In the genomic region with DNA sequence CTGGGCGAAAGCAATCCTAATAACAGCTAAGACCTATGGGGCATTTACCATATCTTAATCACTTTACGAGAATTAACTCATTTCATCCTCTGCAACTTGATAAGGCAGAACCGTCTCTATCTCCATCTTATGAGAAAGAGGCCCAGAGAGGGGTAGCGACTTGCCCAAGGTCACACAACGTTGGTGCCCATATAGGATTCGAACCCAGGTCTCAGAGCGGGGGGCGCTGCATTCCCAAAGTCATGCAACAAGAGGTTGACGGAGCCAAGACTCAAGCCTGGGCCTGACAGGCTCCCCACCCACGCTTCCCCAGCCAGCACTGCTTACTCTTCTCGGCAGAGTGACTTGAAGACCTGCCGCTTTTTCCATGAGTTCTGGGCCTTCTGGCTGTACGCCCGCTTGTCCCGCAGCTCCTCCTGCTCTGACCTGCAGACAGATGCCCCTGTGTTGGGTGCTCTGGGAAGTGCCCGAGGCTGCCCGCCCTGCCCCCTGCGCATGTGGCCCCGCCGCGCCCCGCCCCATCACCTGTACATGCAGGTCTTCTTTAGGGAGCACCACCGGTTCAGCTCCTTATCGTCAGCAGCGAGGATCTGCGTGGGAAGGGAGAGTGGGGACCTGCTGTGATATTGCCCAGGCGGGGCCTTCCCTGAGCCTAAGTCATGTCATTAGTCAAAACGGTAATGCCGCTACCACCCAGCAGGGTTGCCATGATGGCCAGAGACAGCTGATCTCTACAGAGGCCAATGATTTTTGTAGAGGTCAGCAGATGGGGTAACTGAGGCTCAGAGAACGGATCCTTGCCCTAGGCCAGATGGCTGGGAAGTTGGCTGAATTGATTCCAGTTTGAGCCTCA, we compare ENCODE assay signal across 13 cellular contexts. TPM values are rescaled to one million over a fixed set of nuclear protein-coding genes. Genes with fewer than 3 reads are reported as not detected.
DNase-seq lines count a peak whose midpoint lies in the region; ATAC-seq and TF ChIP-seq lines count a peak whose summit lies in the region.
"Had no signal": no experiment of that assay in that cellular context is flagged by ENCODE, and none has a peak within 500 bp of the region (broad histone marks: within the 10 kb centered on the region; RNA-seq: fewer than 3 reads in every experiment).

No MANE protein-coding gene starts in this region.

- BruUV-seq in HCT116 (replicated peaks; lab: Mats Ljungman, UMichigan): no TSS peak

- peak overlapping the region in 6 of 7 donors; percentile 59 to 84 (median 76) for H3K4me3 Mint-ChIP-seq in CD8-positive, alpha-beta memory T cell
- H3K4me3 Mint-ChIP-seq in activated naive CD8-positive, alpha-beta T cell treated with anti-CD3 and anti-CD28 coated beads, Interleukin-2, amount 10 ng/mL, durations not matched to agents 7 days and 5 days: peak overlapping the region; percentile 69
- H3K4me3 Mint-ChIP-seq in naive thymus-derived CD8-positive, alpha-beta T cell: peak overlapping the region in 8 of 10 donors; percentile 73 to 89 (median 80)
- H3K4me3 Mint-ChIP-seq: activated T-cell treated with anti-CD3 and anti-CD28 coated beads, Interleukin-2, amount 50 U/mL, for 4 hours; mesothelial cell of epicardium had no signal

- RAD21 ChIA-PET in HCT116 (lab: Charles Lee; ENCODE audit: low non-redundant PET in 1 of 2, low total read pairs in 2 of 2, uncharacterized antibody in 2 of 2, unreplicated experiment in 2 of 2): interaction anchor here in 1 of 2 experiments (0.6 kb wide), 1 partner anchor 308 kb away, joined by 8 read pairs; no protein-coding TSS in a partner anchor

- H3K4me1 ChIP-seq in CD8-positive, alpha-beta memory T cell (ENCODE audit: insufficient read depth, low read length): peaks cover 56% of the 10 kb centered on the region
- H3K4me1 ChIP-seq in HCT116 (ENCODE audit: control insufficient read depth in 1 of 2, insufficient read depth in 2 of 2, low read length in 2 of 2): no peaks in the 10 kb centered on the region

- peaks cover 43 to 67% (median 58%) of the 10 kb centered on the region in 3 donors for H3K4me1 Mint-ChIP-seq in CD8-positive, alpha-beta memory T cell
- H3K4me1 Mint-ChIP-seq in activated naive CD8-positive, alpha-beta T cell treated with anti-CD3 and anti-CD28 coated beads, Interleukin-2, amount 10 ng/mL, durations not matched to agents 7 days and 5 days: peaks cover 42% of the 10 kb centered on the region
- H3K4me1 Mint-ChIP-seq in naive thymus-derived CD8-positive, alpha-beta T cell: peaks cover 18 to 68% (median 54%) of the 10 kb centered on the region in 4 donors
- H3K4me1 Mint-ChIP-seq: mesothelial cell of epicardium had no signal

- no peak overlapping the region for H3K9ac ChIP-seq in HCT116 (ENCODE audit: low read length)

- no peaks in the 10 kb centered on the region for H3K9me2 ChIP-seq in HCT116 (ENCODE audit: insufficient read depth)

- no peaks in the 10 kb centered on the region for H4K20me1 ChIP-seq in HCT116 (ENCODE audit: insufficient read depth)

- H3K4me2 ChIP-seq in HCT116 (ENCODE audit: low read length): no peak overlapping the region

- H3K27ac Mint-ChIP-seq in CD8-positive, alpha-beta memory T cell: peak overlapping the region; percentile 89 to 98 (median 95)
- H3K27ac Mint-ChIP-seq in activated naive CD8-positive, alpha-beta T cell treated with anti-CD3 and anti-CD28 coated beads, Interleukin-2, amount 10 ng/mL, durations not matched to agents 7 days and 5 days: peak overlapping the region; percentile 92
- peak overlapping the region; percentile 91 to 99 (median 95) for H3K27ac Mint-ChIP-seq in naive thymus-derived CD8-positive, alpha-beta T cell
- H3K27ac Mint-ChIP-seq: mesothelial cell of epicardium had no signal

- H3K9me3 Mint-ChIP-seq in CD8-positive, alpha-beta memory T cell: no peaks in the 10 kb centered on the region
- no peaks in the 10 kb centered on the region for H3K9me3 Mint-ChIP-seq in activated naive CD8-positive, alpha-beta T cell treated with anti-CD3 and anti-CD28 coated beads, Interleukin-2, amount 10 ng/mL, durations not matched to agents 7 days and 5 days
- H3K9me3 Mint-ChIP-seq in naive thymus-derived CD8-positive, alpha-beta T cell: peaks cover 0 to 2% (median 0%) of the 10 kb centered on the region in 9 donors
- H3K9me3 Mint-ChIP-seq: activated T-cell treated with anti-CD3 and anti-CD28 coated beads, Interleukin-2, amount 50 U/mL, for 4 hours; mesothelial cell of epicardium had no signal

- H3K27me3 ChIP-seq in CD8-positive, alpha-beta memory T cell (ENCODE audit: insufficient read depth, low read length, poor library complexity, severe bottlenecking): no peaks in the 10 kb centered on the region
- no peaks in the 10 kb centered on the region for H3K27me3 ChIP-seq in HCT116 (ENCODE audit: insufficient read depth, low read length)

- no peaks in the 10 kb centered on the region for H3K9me3 ChIP-seq in CD8-positive, alpha-beta memory T cell (ENCODE audit: low read length)
- H3K9me3 ChIP-seq in HCT116 (ENCODE audit: control insufficient read depth in 1 of 2, insufficient read depth in 1 of 2, low read depth in 1 of 2, low read length in 2 of 2): no peaks in the 10 kb centered on the region

- CTCF ChIA-PET in CD8-positive, alpha-beta memory T cell (lab: Charles Lee): interaction anchor here (0.8 to 7.0 kb wide), 8 partner anchors 13 to 107 kb away, joined by 3 to 63 read pairs (median 8); a partner anchor contains a TSS
- CTCF ChIA-PET in HCT116 (lab: Charles Lee): no interaction called here

- TF ChIP-seq POLR2A in HCT116 (IDR thresholded peaks at IDR 0.05; ENCODE audit: borderline replicate concordance, extremely low read depth, insufficient read depth, insufficient read length): no peak

- H3K27ac ChIP-seq in CD8-positive, alpha-beta memory T cell (ENCODE audit: low read depth, low read length): no peak overlapping the region
- H3K27ac ChIP-seq in HCT116 (ENCODE audit: low read depth, low read length): no peak overlapping the region

- H3K27me3 Mint-ChIP-seq in CD8-positive, alpha-beta memory T cell: no peaks in the 10 kb centered on the region
- no peaks in the 10 kb centered on the region for H3K27me3 Mint-ChIP-seq in activated naive CD8-positive, alpha-beta T cell treated with anti-CD3 and anti-CD28 coated beads, Interleukin-2, amount 10 ng/mL, durations not matched to agents 7 days and 5 days
- no peaks in the 10 kb centered on the region for H3K27me3 Mint-ChIP-seq in naive thymus-derived CD8-positive, alpha-beta T cell

- H3K79me2 ChIP-seq in HCT116 (ENCODE audit: insufficient read depth, low read length): no peaks in the 10 kb centered on the region; the same call in 1 of the 2 replicates

- no peak overlapping the region for H3K4me3 ChIP-seq in CD8-positive, alpha-beta memory T cell (ENCODE audit: low read length)
- H3K4me3 ChIP-seq in HCT116 (replicated peaks in 1 of 2; ENCODE audit: low read depth in 1 of 2, low read length in 2 of 2): no peak overlapping the region

- no peak for TF ChIP-seq RAD21 in HCT116 (IDR thresholded peaks at IDR 0.05; ENCODE audit: low read depth)

- intact Hi-C loops in HCT116 (cut with micrococcal nuclease): no loop called here

- no peak for DNase-seq in CD8-positive, alpha-beta memory T cell
- DNase-seq in HCT116 (ENCODE audit: low read depth, low spot score): no peak
- DNase-seq in activated naive CD8-positive, alpha-beta T cell treated with anti-CD3 and anti-CD28 coated beads, Interleukin-2, amount 10 ng/mL, durations not matched to agents 7 days and 5 days: no peak
- DNase-seq in naive thymus-derived CD8-positive, alpha-beta T cell: no peak
- no peak for DNase-seq in AML-193 (lab: John Stamatoyannopoulos, UW)
- DNase-seq: cortex of kidney, DMS79, NCI-H69 had no signal

- peak in 2 of 3 experiments; percentile 9 to 31; a peak in 3 of 6 replicates for TF ChIP-seq CTCF in HCT116 (IDR thresholded peaks at IDR 0.05 in 2 of 3, conservative IDR thresholded peaks at IDR 0.05 in 1 of 3; ENCODE audit: borderline replicate concordance in 1 of 3, insufficient read depth in 1 of 3, low read depth in 2 of 3, low read length in 2 of 3)

- peaks cover 65% of the 10 kb centered on the region for H3K36me3 ChIP-seq in CD8-positive, alpha-beta memory T cell (ENCODE audit: insufficient read depth, low read length)
- peaks cover 23 to 61% of the 10 kb centered on the region in 2 experiments; a peak in 3 of 4 replicates for H3K36me3 ChIP-seq in HCT116 (ENCODE audit: control insufficient read depth in 1 of 2, insufficient read depth in 2 of 2, low read length in 2 of 2)

- H3K36me3 Mint-ChIP-seq in CD8-positive, alpha-beta memory T cell: peaks cover 0 to 82% (median 8%) of the 10 kb centered on the region in 3 donors
- peaks cover 44% of the 10 kb centered on the region for H3K36me3 Mint-ChIP-seq in activated naive CD8-positive, alpha-beta T cell treated with anti-CD3 and anti-CD28 coated beads, Interleukin-2, amount 10 ng/mL, durations not matched to agents 7 days and 5 days
- H3K36me3 Mint-ChIP-seq in naive thymus-derived CD8-positive, alpha-beta T cell: peaks cover 0 to 82% (median 2%) of the 10 kb centered on the region in 3 donors

- POLR2A ChIA-PET in CD8-positive, alpha-beta memory T cell (lab: Charles Lee): interaction anchor here (1.3 to 3.7 kb wide), 3 partner anchors 8 to 13 kb away, joined by 5 to 27 read pairs (median 14); a partner anchor contains a TSS
- POLR2A ChIA-PET in HCT116 (lab: Charles Lee): no interaction called here
- POLR2A ChIA-PET in activated naive CD8-positive, alpha-beta T cell treated with anti-CD3 and anti-CD28 coated beads, Interleukin-2, amount 10 ng/mL, durations not matched to agents 7 days and 5 days (lab: Charles Lee): interaction anchor here (0.5 to 7.7 kb wide), 9 partner anchors 11 to 101 kb away, joined by 3 to 224 read pairs (median 3); a partner anchor contains a TSS
- POLR2A ChIA-PET in naive thymus-derived CD8-positive, alpha-beta T cell (lab: Charles Lee): interaction anchor here (0.5 to 8.1 kb wide), 7 partner anchors 8 to 425 kb away, joined by 3 to 159 read pairs (median 6); a partner anchor contains a TSS

- H2AFZ ChIP-seq in HCT116 (ENCODE audit: low read depth, low read length, poor library complexity, severe bottlenecking): no peak overlapping the region

- ATAC-seq in HCT116 (no peak), GM21423 (IDR thresholded peaks at IDR 0.05; ENCODE audit: unreplicated experiment) (no peak), GM21360 (IDR thresholded peaks at IDR 0.05; ENCODE audit: unreplicated experiment) (no peak), HG03565 (IDR thresholded peaks at IDR 0.05; ENCODE audit: unreplicated experiment) (no peak)
- ATAC-seq in activated naive CD8-positive, alpha-beta T cell treated with anti-CD3 and anti-CD28 coated beads, Interleukin-2, amount 10 ng/mL, durations not matched to agents 7 days and 5 days (ENCODE audit: low read depth): no peak
- no peak for ATAC-seq in naive thymus-derived CD8-positive, alpha-beta T cell

RNA-seq across cellular contexts. Expression of a gene that starts 10.8 kb away (rescaled TPM):
- 10 to 100 TPM; 61.6 to 64.5 TPM for total RNA-seq in CD8-positive, alpha-beta memory T cell
- 45.7 TPM for polyA plus RNA-seq in CD8-positive, alpha-beta memory T cell
- 44.0 TPM for total RNA-seq in HCT116 (2021; ENCODE audit: unreplicated experiment)
- 27.5 and 32.5 TPM in 2 replicates for polyA plus RNA-seq in HCT116 (2012)
- total RNA-seq in activated naive CD8-positive, alpha-beta T cell treated with anti-CD3 and anti-CD28 coated beads, Interleukin-2, amount 10 ng/mL, durations not matched to agents 7 days and 5 days: 10 to 100 TPM; 76.2 to 85.4 TPM
- total RNA-seq in naive thymus-derived CD8-positive, alpha-beta T cell: 10 to 100 TPM; 57.8 to 68.4 TPM
- 10 to 100 TPM; 12.8 to 46.9 (median 20.9) TPM for polyA plus RNA-seq in naive thymus-derived CD8-positive, alpha-beta T cell

RNA-seq across cellular contexts. Expression of a gene that starts 11.3 kb away (rescaled TPM):
- 10 to 100 TPM; 44.4 to 45.1 TPM for total RNA-seq in CD8-positive, alpha-beta memory T cell
- polyA plus RNA-seq in CD8-positive, alpha-beta memory T cell: 28.9 TPM
- 45.4 TPM for total RNA-seq in HCT116 (2021; ENCODE audit: unreplicated experiment)
- 48.3 and 56.9 TPM in 2 replicates for polyA plus RNA-seq in HCT116 (2012)
- total RNA-seq in activated naive CD8-positive, alpha-beta T cell treated with anti-CD3 and anti-CD28 coated beads, Interleukin-2, amount 10 ng/mL, durations not matched to agents 7 days and 5 days: 10 to 100 TPM; 50.4 to 66.6 TPM
- 10 to 100 TPM; 52.0 to 53.4 TPM for total RNA-seq in naive thymus-derived CD8-positive, alpha-beta T cell
- 10 to 100 TPM in 2 of 3 donors, 1 to 10 TPM in 1; 9.2 to 19.3 (median 12.2) TPM for polyA plus RNA-seq in naive thymus-derived CD8-positive, alpha-beta T cell

RNA-seq across cellular contexts. Expression of a gene that starts 13.8 kb away (rescaled TPM):
- 10 to 100 TPM; 22.2 to 23.1 TPM for total RNA-seq in CD8-positive, alpha-beta memory T cell
- polyA plus RNA-seq in CD8-positive, alpha-beta memory T cell: 176 TPM
- 13.8 TPM for total RNA-seq in HCT116 (2021; ENCODE audit: unreplicated experiment)
- polyA plus RNA-seq in HCT116 (2012): 33.3 and 33.5 TPM in 2 replicates
- 10 to 100 TPM; 93.0 to 95.9 TPM for total RNA-seq in activated naive CD8-positive, alpha-beta T cell treated with anti-CD3 and anti-CD28 coated beads, Interleukin-2, amount 10 ng/mL, durations not matched to agents 7 days and 5 days
- total RNA-seq in naive thymus-derived CD8-positive, alpha-beta T cell: 10 to 100 TPM; 27.2 to 28.1 TPM
- polyA plus RNA-seq in naive thymus-derived CD8-positive, alpha-beta T cell: 100 to 1,000 TPM in 2 of 3 donors, 10 to 100 TPM in 1; 81.6 to 145 (median 108) TPM

RNA-seq across cellular contexts. Expression of a gene that starts 32.1 kb away (rescaled TPM):
- total RNA-seq in CD8-positive, alpha-beta memory T cell: not detected
- not detected for polyA plus RNA-seq in CD8-positive, alpha-beta memory T cell
- 111 TPM for total RNA-seq in HCT116 (2021; ENCODE audit: unreplicated experiment)
- 145 and 167 TPM in 2 replicates for polyA plus RNA-seq in HCT116 (2012)
- total RNA-seq in activated naive CD8-positive, alpha-beta T cell treated with anti-CD3 and anti-CD28 coated beads, Interleukin-2, amount 10 ng/mL, durations not matched to agents 7 days and 5 days: not detected
- not detected for total RNA-seq in naive thymus-derived CD8-positive, alpha-beta T cell
- polyA plus RNA-seq in naive thymus-derived CD8-positive, alpha-beta T cell: under 1 TPM in 1 of 3 donors, not detected in 2; 0.25 TPM

RNA-seq across cellular contexts. Expression of a gene that starts 37.7 kb away (rescaled TPM):
- 1 to 10 TPM; 1.5 to 1.8 TPM for total RNA-seq in CD8-positive, alpha-beta memory T cell
- 90.3 TPM for polyA plus RNA-seq in CD8-positive, alpha-beta memory T cell
- total RNA-seq in HCT116 (2021; ENCODE audit: unreplicated experiment): 4.4 TPM
- polyA plus RNA-seq in HCT116 (2012): 2.4 and 2.7 TPM in 2 replicates
- total RNA-seq in activated naive CD8-positive, alpha-beta T cell treated with anti-CD3 and anti-CD28 coated beads, Interleukin-2, amount 10 ng/mL, durations not matched to agents 7 days and 5 days: 1 to 10 TPM; 3.3 to 4.7 TPM
- under 1 TPM; 0.81 to 0.85 TPM for total RNA-seq in naive thymus-derived CD8-positive, alpha-beta T cell
- polyA plus RNA-seq in naive thymus-derived CD8-positive, alpha-beta T cell: 10 to 100 TPM in 1 of 3 donors, 1 to 10 TPM in 1, under 1 TPM in 1; 0.99 to 77.2 (median 2.1) TPM
